7 cellular contexts compared by ENCODE assay signal in the genomic region with DNA sequence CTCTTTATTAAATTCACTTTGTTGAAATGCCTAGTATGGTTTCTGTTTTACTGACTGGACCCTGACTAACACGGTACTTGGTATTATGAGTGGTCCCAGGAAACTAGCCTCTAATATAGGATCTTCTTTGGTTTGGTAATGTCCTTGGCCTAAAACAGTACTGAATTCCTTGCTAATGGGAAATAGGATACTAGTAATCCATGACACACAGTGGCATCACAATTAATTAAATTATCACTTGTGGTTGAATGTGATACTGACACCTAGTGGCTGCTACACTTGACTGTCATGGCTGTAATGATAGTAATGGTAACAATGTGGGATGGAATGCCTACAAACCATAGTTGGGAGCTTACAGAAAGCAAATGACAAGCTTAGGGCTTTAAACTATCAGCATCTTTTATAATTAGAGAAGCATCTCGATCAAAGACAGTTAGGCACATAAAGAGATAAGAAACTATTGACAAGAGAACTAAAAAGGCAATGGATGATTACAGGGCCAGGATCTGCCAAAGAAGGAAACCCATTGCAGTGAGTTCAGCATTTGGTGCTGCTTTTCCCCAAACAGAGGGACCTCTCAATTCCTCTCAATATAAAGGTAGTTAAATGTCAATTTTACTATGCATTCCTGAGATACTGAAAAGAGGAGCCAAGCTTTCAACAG. TPM values are rescaled to one million over a fixed set of nuclear protein-coding genes. Genes with fewer than 3 reads are reported as not detected.
DNase-seq lines count a peak whose midpoint lies in the region; ATAC-seq, FAIRE-seq and TF ChIP-seq lines count a peak whose summit lies in the region.

No MANE protein-coding gene starts in this region.

- DNase-seq in Daoy (ENCODE audit: low read depth) (peak; percentile 49), HCEC 1CT (peak; percentile 90), NCI-H69 (lab: John Stamatoyannopoulos, UW) (peak; percentile 67), cardiac fibroblast (ENCODE audit: low read depth in 2 of 2) (peak; percentile 72 to 81), left lobe of liver (ENCODE audit: low spot score) (no peak), urothelium cell line (ENCODE audit: low spot score) (peak; percentile 37)

- TF ChIP-seq CTCF in cardiac fibroblast (IDR thresholded peaks at IDR 0.05; ENCODE audit: low read depth, low read length), result peak; percentile 57

- no peak overlapping the region for H3K4me3 ChIP-seq in cardiac fibroblast (replicated peaks in 1 of 2; ENCODE audit: low read depth in 2 of 2, low read length in 2 of 2)

- ATAC-seq in left lobe of liver (peak; percentile 95), HG03432 (IDR thresholded peaks at IDR 0.05; ENCODE audit: unreplicated experiment) (no peak)

- peak; percentile 58 for FAIRE-seq in urothelium cell line (lab: Jason Lieb, UNC)

RNA-seq across cellular contexts. Expression of gene DNHD1, which starts 8.6 kb away (rescaled TPM):
- 3.6 and 4.2 TPM in 2 replicates for total RNA-seq in Daoy (2014; rRNA removed; shearing (Covaris generic))
- 10.1 TPM for total RNA-seq in left lobe of liver

RNA-seq across cellular contexts. Expression of gene TIMM10B, which starts 24.4 kb away (rescaled TPM):
- 24.7 and 43.4 TPM in 2 replicates for total RNA-seq in Daoy (2014; rRNA removed; shearing (Covaris generic))
- 14.2 TPM for total RNA-seq in left lobe of liver

RNA-seq across cellular contexts. Expression of gene ARFIP2, which starts 24.6 kb away (rescaled TPM):
- 42.5 and 58.7 TPM in 2 replicates for total RNA-seq in Daoy (2014; rRNA removed; shearing (Covaris generic))
- 19.0 TPM for total RNA-seq in left lobe of liver

RNA-seq across cellular contexts. Expression of gene TRIM3, which starts 32.0 kb away (rescaled TPM):
- 9.4 and 16.4 TPM in 2 replicates for total RNA-seq in Daoy (2014; rRNA removed; shearing (Covaris generic))
- 7.8 TPM for total RNA-seq in left lobe of liver
